In the genomic region with DNA sequence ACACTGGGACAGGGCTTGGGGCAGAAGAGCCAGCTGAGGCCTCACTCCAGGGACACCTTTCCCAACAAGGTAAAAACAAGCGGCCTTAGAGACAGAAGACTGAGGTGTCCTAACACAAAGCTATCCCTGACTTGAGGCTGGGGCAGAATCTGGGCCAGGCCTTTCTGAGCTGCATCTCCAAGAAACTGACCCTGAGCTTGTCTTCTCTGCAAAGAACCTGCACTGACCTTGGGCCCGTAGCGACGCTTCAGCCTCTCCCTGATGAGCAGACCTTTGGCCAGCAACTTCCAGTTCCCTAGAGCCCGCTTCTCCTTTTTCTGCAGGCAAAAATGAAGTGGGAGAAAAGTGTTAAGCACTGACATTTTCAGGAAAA, we compare ENCODE assay signal across 10 cellular contexts. TPM values are rescaled to one million over a fixed set of nuclear protein-coding genes. Genes with fewer than 3 reads are reported as not detected.
DNase-seq lines count a peak whose midpoint lies in the region; ATAC-seq and TF ChIP-seq lines count a peak whose summit lies in the region.
"Had no signal": no experiment of that assay in that cellular context is flagged by ENCODE, and none has a peak within 500 bp of the region (broad histone marks: within the 10 kb centered on the region; RNA-seq: fewer than 3 reads in every experiment).

No MANE protein-coding gene starts in this region.

- 79 to 92% methylated on average over 4 to 5 of the region's 5 CpGs for WGBS in upper lobe of left lung, 2 donors

- H3K27me3 Mint-ChIP-seq in activated T-cell treated with anti-CD3 and anti-CD28 coated beads, Interleukin-2, amount 50 U/mL, for 24 hours = no peaks in the 10 kb centered on the region
- H3K27me3 Mint-ChIP-seq in activated T-cell treated with anti-CD3 and anti-CD28 coated beads, Interleukin-2, amount 50 U/mL, for 72 hours (ENCODE audit: low read depth) = no peaks in the 10 kb centered on the region
- H3K27me3 Mint-ChIP-seq in natural killer cell treated with Interleukin-12 subunit alpha and Interleukin-12 subunit beta and Interleukin-15 and Interleukin-18, amount 100 ng/mL, for 72 hours = no peaks in the 10 kb centered on the region

- TF ChIP-seq POLR2A in breast epithelium (IDR thresholded peaks at IDR 0.05) = no peak
- TF ChIP-seq POLR2A in upper lobe of left lung (IDR thresholded peaks at IDR 0.05) = no peak
- no peak for TF ChIP-seq POLR2A in erythroblast (IDR thresholded peaks at IDR 0.05; ENCODE audit: low read length)

- H3K4me1 Mint-ChIP-seq in activated T-cell treated with anti-CD3 and anti-CD28 coated beads, Interleukin-2, amount 50 U/mL, for 24 hours (ENCODE audit: low read depth) = peaks cover 39% of the 10 kb centered on the region
- peaks cover 38% of the 10 kb centered on the region for H3K4me1 Mint-ChIP-seq in activated T-cell treated with anti-CD3 and anti-CD28 coated beads, Interleukin-2, amount 50 U/mL, for 72 hours (ENCODE audit: low read depth)
- H3K4me1 Mint-ChIP-seq in natural killer cell treated with Interleukin-12 subunit alpha and Interleukin-12 subunit beta and Interleukin-15 and Interleukin-18, amount 100 ng/mL, for 72 hours (ENCODE audit: low read depth in 2 of 2) = peaks cover 33 to 37% of the 10 kb centered on the region in 2 donors

- intact Hi-C loops in breast epithelium (cut with DNase I; ENCODE audit: low total_unique reads) = no loop called here

- H3K36me3 ChIP-seq in breast epithelium = no peaks in the 10 kb centered on the region
- H3K36me3 ChIP-seq in upper lobe of left lung = peaks cover 5 to 69% (median 39%) of the 10 kb centered on the region in 4 donors

- peak overlapping the region; percentile 75 for H3K27ac Mint-ChIP-seq in activated T-cell treated with anti-CD3 and anti-CD28 coated beads, Interleukin-2, amount 50 U/mL, for 24 hours
- no peak overlapping the region for H3K27ac Mint-ChIP-seq in activated T-cell treated with anti-CD3 and anti-CD28 coated beads, Interleukin-2, amount 50 U/mL, for 72 hours
- H3K27ac Mint-ChIP-seq in natural killer cell treated with Interleukin-12 subunit alpha and Interleukin-12 subunit beta and Interleukin-15 and Interleukin-18, amount 100 ng/mL, for 72 hours = peak overlapping the region; percentile 7 to 76
- H3K27ac Mint-ChIP-seq: activated T-helper 2 cell treated with anti-CD3 and anti-CD28 coated beads, Interferon-gamma antibody, Interleukin-2, Interleukin-4, amounts not matched to agents 10 μg/mL and 5 μg/mL and 100 μg/mL, durations not matched to agents 14 hours and 24 hours and 36 hours had no signal

- H3K4me1 ChIP-seq in breast epithelium (peaks cover 19 to 21% of the 10 kb centered on the region in 2 donors), upper lobe of left lung (peaks cover 32 to 50% (median 38%) of the 10 kb centered on the region in 4 donors)

- H3K9me3 ChIP-seq in breast epithelium = no peaks in the 10 kb centered on the region
- H3K9me3 ChIP-seq in upper lobe of left lung = no peaks in the 10 kb centered on the region

- H3K4me3 Mint-ChIP-seq in activated T-cell treated with anti-CD3 and anti-CD28 coated beads, Interleukin-2, amount 50 U/mL, for 24 hours = no peak overlapping the region
- H3K4me3 Mint-ChIP-seq in activated T-cell treated with anti-CD3 and anti-CD28 coated beads, Interleukin-2, amount 50 U/mL, for 72 hours = no peak overlapping the region
- no peak overlapping the region for H3K4me3 Mint-ChIP-seq in natural killer cell treated with Interleukin-12 subunit alpha and Interleukin-12 subunit beta and Interleukin-15 and Interleukin-18, amount 100 ng/mL, for 72 hours

- H3K9me3 Mint-ChIP-seq in activated T-cell treated with anti-CD3 and anti-CD28 coated beads, Interleukin-2, amount 50 U/mL, for 24 hours = no peaks in the 10 kb centered on the region
- no peaks in the 10 kb centered on the region for H3K9me3 Mint-ChIP-seq in activated T-cell treated with anti-CD3 and anti-CD28 coated beads, Interleukin-2, amount 50 U/mL, for 72 hours
- no peaks in the 10 kb centered on the region for H3K9me3 Mint-ChIP-seq in natural killer cell treated with Interleukin-12 subunit alpha and Interleukin-12 subunit beta and Interleukin-15 and Interleukin-18, amount 100 ng/mL, for 72 hours
- H3K9me3 Mint-ChIP-seq: activated T-helper 2 cell treated with anti-CD3 and anti-CD28 coated beads, Interferon-gamma antibody, Interleukin-2, Interleukin-4, amounts not matched to agents 10 μg/mL and 5 μg/mL and 100 μg/mL, durations not matched to agents 14 hours and 24 hours and 36 hours had no signal

- ATAC-seq in activated T-cell treated with anti-CD3 and anti-CD28 coated beads, Interleukin-2, amount 50 U/mL, for 72 hours (replicated peaks in 1 of 2) = no peak
- ATAC-seq in natural killer cell treated with Interleukin-12 subunit alpha and Interleukin-12 subunit beta and Interleukin-15 and Interleukin-18, amount 100 ng/mL, for 72 hours = no peak
- ATAC-seq in upper lobe of left lung (ENCODE audit: low FRiP score in 2 of 2) (no peak), GM21723 (IDR thresholded peaks at IDR 0.05; ENCODE audit: unreplicated experiment) (no peak)

- H3K27ac ChIP-seq in breast epithelium (peak overlapping the region; percentile 91 to 97), upper lobe of left lung (peak overlapping the region; percentile 86 to 93 (median 88))

- no peaks in the 10 kb centered on the region for H3K27me3 ChIP-seq in breast epithelium
- no peaks in the 10 kb centered on the region for H3K27me3 ChIP-seq in upper lobe of left lung

- no peak for DNase-seq in activated T-cell treated with anti-CD3 and anti-CD28 coated beads, Interleukin-2, amount 50 U/mL, for 24 hours
- no peak for DNase-seq in activated T-cell treated with anti-CD3 and anti-CD28 coated beads, Interleukin-2, amount 50 U/mL, for 72 hours
- DNase-seq in breast epithelium (ENCODE audit: low spot score in 2 of 2) (no peak), upper lobe of left lung (no peak), erythroblast (lab: John Stamatoyannopoulos, UW) (no peak)
- DNase-seq in natural killer cell treated with Interleukin-12 subunit alpha and Interleukin-12 subunit beta and Interleukin-15 and Interleukin-18, amount 100 ng/mL, for 72 hours (ENCODE audit: low spot score) = peak; percentile 16
- DNase-seq in stimulated activated CD4-positive, alpha-beta T cell treated with anti-CD3 and anti-CD28 coated beads, Interleukin-12 subunit alpha, Interleukin-12 subunit beta, amount 100 ng/mL, for 4 hours = no peak
- DNase-seq: activated CD4-positive, CD25-positive, alpha-beta regulatory T cell treated with anti-CD3 and anti-CD28 coated beads, Interleukin-2, amount 50 U/mL, for 72 hours had no signal

- peaks cover 84% of the 10 kb centered on the region for H3K36me3 Mint-ChIP-seq in activated T-cell treated with anti-CD3 and anti-CD28 coated beads, Interleukin-2, amount 50 U/mL, for 24 hours (ENCODE audit: low read depth)
- H3K36me3 Mint-ChIP-seq in activated T-cell treated with anti-CD3 and anti-CD28 coated beads, Interleukin-2, amount 50 U/mL, for 72 hours (ENCODE audit: insufficient read depth in 2 of 2) = peaks cover under 1 to 5% of the 10 kb centered on the region in 2 donors
- H3K36me3 Mint-ChIP-seq in natural killer cell treated with Interleukin-12 subunit alpha and Interleukin-12 subunit beta and Interleukin-15 and Interleukin-18, amount 100 ng/mL, for 72 hours = peaks cover 4% of the 10 kb centered on the region

- no peak for TF ChIP-seq EP300 in upper lobe of left lung (IDR thresholded peaks at IDR 0.05)

- H3K4me3 ChIP-seq in breast epithelium (no peak overlapping the region), upper lobe of left lung (no peak overlapping the region)

- no peak for TF ChIP-seq CTCF in breast epithelium (IDR thresholded peaks at IDR 0.05)
- TF ChIP-seq CTCF in upper lobe of left lung (IDR thresholded peaks at IDR 0.05) = no peak

RNA-seq across cellular contexts. Expression of a gene that starts 22.2 kb away (rescaled TPM):
- 10 to 100 TPM; 38.4 to 39.9 TPM for total RNA-seq in activated T-cell treated with anti-CD3 and anti-CD28 coated beads, Interleukin-2, amount 50 U/mL, for 72 hours
- total RNA-seq in breast epithelium (100 to 1,000 TPM in 1 of 3 donors, 10 to 100 TPM in 2; 90.5 to 170 (median 93.4) TPM), upper lobe of left lung (100 to 1,000 TPM in 2 of 6 donors, 10 to 100 TPM in 4; 48.2 to 158 (median 87.7) TPM)
- total RNA-seq in natural killer cell treated with Interleukin-12 subunit alpha and Interleukin-12 subunit beta and Interleukin-15 and Interleukin-18, amount 100 ng/mL, for 72 hours = 10 to 100 TPM; 37.3 to 42.6 TPM

RNA-seq across cellular contexts. Expression of a gene that starts 22.4 kb away (rescaled TPM):
- 10 to 100 TPM; 14.7 to 15.6 TPM for total RNA-seq in activated T-cell treated with anti-CD3 and anti-CD28 coated beads, Interleukin-2, amount 50 U/mL, for 72 hours
- total RNA-seq in breast epithelium (10 to 100 TPM; 15.1 to 19.9 (median 17.9) TPM), upper lobe of left lung (10 to 100 TPM in 3 of 6 donors, 1 to 10 TPM in 3; 2.1 to 13.2 (median 10.5) TPM)
- 10 to 100 TPM; 13.2 to 14.6 TPM for total RNA-seq in natural killer cell treated with Interleukin-12 subunit alpha and Interleukin-12 subunit beta and Interleukin-15 and Interleukin-18, amount 100 ng/mL, for 72 hours

RNA-seq across cellular contexts. Expression of a gene that starts 31.4 kb away (rescaled TPM):
- 10 to 100 TPM; 48.4 to 61.0 TPM for total RNA-seq in activated T-cell treated with anti-CD3 and anti-CD28 coated beads, Interleukin-2, amount 50 U/mL, for 72 hours
- 10 to 100 TPM; 57.4 to 74.2 (median 61.3) TPM for total RNA-seq in breast epithelium
- total RNA-seq in natural killer cell treated with Interleukin-12 subunit alpha and Interleukin-12 subunit beta and Interleukin-15 and Interleukin-18, amount 100 ng/mL, for 72 hours = 10 to 100 TPM; 24.6 to 31.5 TPM
- total RNA-seq in upper lobe of left lung = 10 to 100 TPM; 33.8 to 87.0 (median 46.6) TPM

RNA-seq across cellular contexts. Expression of a gene that starts 31.6 kb away (rescaled TPM):
- total RNA-seq in activated T-cell treated with anti-CD3 and anti-CD28 coated beads, Interleukin-2, amount 50 U/mL, for 72 hours = 10 to 100 TPM; 12.4 to 14.3 TPM
- total RNA-seq in breast epithelium (10 to 100 TPM; 10.5 to 11.5 (median 11.5) TPM), upper lobe of left lung (10 to 100 TPM in 1 of 6 donors, 1 to 10 TPM in 5; 2.1 to 10.3 (median 8.6) TPM)
- 10 to 100 TPM; 15.1 to 15.2 TPM for total RNA-seq in natural killer cell treated with Interleukin-12 subunit alpha and Interleukin-12 subunit beta and Interleukin-15 and Interleukin-18, amount 100 ng/mL, for 72 hours
